Comparison of ENCODE assay signal across 8 cellular contexts in the genomic region with DNA sequence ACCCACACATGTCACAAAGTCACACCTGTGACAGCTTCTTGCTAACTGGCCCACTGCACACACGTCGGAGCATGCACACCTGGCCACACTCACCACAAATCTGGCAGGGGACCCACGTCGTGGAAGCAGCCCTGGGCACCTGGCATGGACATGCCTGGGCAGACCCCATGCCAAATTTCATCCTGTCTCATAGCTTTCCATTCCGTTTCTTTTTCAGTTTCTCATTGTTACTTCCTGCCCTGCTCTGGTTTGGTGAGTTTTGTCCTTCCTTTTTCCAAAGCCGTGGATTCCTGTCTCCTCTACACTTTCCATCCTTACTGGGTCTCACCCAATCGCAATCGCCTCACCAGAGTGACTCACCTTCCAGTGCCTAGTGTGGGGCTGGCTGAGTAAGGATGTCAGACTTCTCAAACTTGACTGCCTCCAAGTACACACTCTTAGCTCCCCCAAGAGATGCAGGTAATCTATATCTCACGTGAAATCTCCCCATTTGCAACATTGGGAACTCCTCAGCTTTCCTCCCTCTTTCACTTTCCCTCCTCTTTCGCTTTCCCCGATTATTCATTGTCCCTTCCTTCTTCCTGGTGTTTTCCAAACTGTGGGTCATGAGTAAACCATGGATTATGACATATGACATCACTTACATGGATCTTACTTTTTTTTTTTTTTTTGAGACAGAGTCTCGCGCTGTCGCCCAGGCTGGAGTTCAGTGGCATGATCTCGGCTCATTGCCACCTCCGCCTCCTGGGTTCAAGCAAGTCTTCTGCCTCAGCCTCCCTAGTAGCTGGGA. TPM values are rescaled to one million over a fixed set of nuclear protein-coding genes. Genes with fewer than 3 reads are reported as not detected.
DNase-seq lines count a peak whose midpoint lies in the region; TF ChIP-seq lines count a peak whose summit lies in the region.

No MANE protein-coding gene starts in this region.

- H3K9me3 ChIP-seq in OCI-LY7 (ENCODE audit: low read length), result no peaks in the 10 kb centered on the region
- H3K9me3 ChIP-seq in osteoblast (ENCODE audit: low read depth, low read length), result no peaks in the 10 kb centered on the region

- BruUV-seq in OCI-LY7 (replicated peaks; lab: Mats Ljungman, UMichigan), result no TSS peak

- H3K27ac Mint-ChIP-seq in dendritic cell treated with granulocyte-macrophage colony-stimulating factor and Interleukin-4, amounts not matched to agents 40 ng/mL and 50 ng/mL, for 4 days, result peak overlapping the region; percentile 75

- no peaks in the 10 kb centered on the region for H3K79me2 ChIP-seq in OCI-LY7 (ENCODE audit: insufficient read depth, low read depth, low read length)
- peaks cover 33% of the 10 kb centered on the region for H3K79me2 ChIP-seq in osteoblast (ENCODE audit: insufficient read depth, low read length)

- H3K9me3 Mint-ChIP-seq in dendritic cell treated with granulocyte-macrophage colony-stimulating factor and Interleukin-4, amounts not matched to agents 40 ng/mL and 50 ng/mL, for 4 days, result no peaks in the 10 kb centered on the region

- no peaks in the 10 kb centered on the region for H3K9me2 ChIP-seq in OCI-LY7 (ENCODE audit: insufficient read depth, low read length)

- TF ChIP-seq CTCF in OCI-LY7 (conservative IDR thresholded peaks at IDR 0.05; ENCODE audit: low read length), result no peak
- no peak for TF ChIP-seq CTCF in osteoblast (IDR thresholded peaks at IDR 0.05; ENCODE audit: extremely low read depth, low read depth, low read length)

- H3K36me3 Mint-ChIP-seq in dendritic cell treated with granulocyte-macrophage colony-stimulating factor and Interleukin-4, amounts not matched to agents 40 ng/mL and 50 ng/mL, for 4 days (ENCODE audit: low read depth), result no peaks in the 10 kb centered on the region

- H2AFZ ChIP-seq in OCI-LY7 (ENCODE audit: low read length) (peak overlapping the region; percentile 14; the same call in 1 of the 2 replicates), osteoblast (ENCODE audit: low read length) (peak overlapping the region; percentile 64)

- H3K4me2 ChIP-seq in OCI-LY7 (ENCODE audit: low read length) (peak overlapping the region; percentile 96), osteoblast (ENCODE audit: insufficient read depth, low read length) (peak overlapping the region; percentile 93)

- no peak overlapping the region for H3K4me3 ChIP-seq in OCI-LY7 (ENCODE audit: low read depth, low read length, poor library complexity, severe bottlenecking)
- H3K4me3 ChIP-seq in osteoblast (ENCODE audit: insufficient read depth, low read length), result peak overlapping the region; percentile 63

- peaks cover 41% of the 10 kb centered on the region for H3K27me3 Mint-ChIP-seq in dendritic cell treated with granulocyte-macrophage colony-stimulating factor and Interleukin-4, amounts not matched to agents 40 ng/mL and 50 ng/mL, for 4 days

- intact Hi-C loops in OCI-LY7 (cut with micrococcal nuclease; ENCODE audit: unreplicated experiment), result no loop called here
- intact Hi-C loops in dendritic cell treated with granulocyte-macrophage colony-stimulating factor and Interleukin-4, amounts not matched to agents 40 ng/mL and 50 ng/mL, for 4 days (cut with micrococcal nuclease), result no loop called here

- H3K4me1 ChIP-seq in OCI-LY7 (ENCODE audit: insufficient read depth, low read length, poor library complexity, severe bottlenecking) (peaks cover 54% of the 10 kb centered on the region), osteoblast (ENCODE audit: insufficient read depth, low read length) (peaks cover 35% of the 10 kb centered on the region)

- peak; percentile 20 for DNase-seq in NK-92 treated with Interleukin-12 subunit alpha and Interleukin-12 subunit beta, amount 100 ng/mL, for 24 hours (lab: John Stamatoyannopoulos, UW)
- DNase-seq in NK-92 (lab: John Stamatoyannopoulos, UW; ENCODE audit: unreplicated experiment) (no peak), OCI-LY7 (ENCODE audit: low spot score) (peak; percentile 52), osteoblast (ENCODE audit: insufficient read length, low spot score, missing footprints) (peak; percentile 98), NCI-H2227 (lab: John Stamatoyannopoulos, UW; ENCODE audit: unreplicated experiment) (no peak), amygdala (lab: John Stamatoyannopoulos, UW) (no peak)
- no peak for DNase-seq in activated CD4-positive, CD25-positive, alpha-beta regulatory T cell treated with anti-CD3 and anti-CD28 coated beads, Interleukin-2, amount 50 U/mL, for 72 hours

- no peak overlapping the region for H3K27ac ChIP-seq in OCI-LY7 (ENCODE audit: low read depth, low read length, poor library complexity, severe bottlenecking)
- peak overlapping the region; percentile 73 for H3K27ac ChIP-seq in osteoblast (ENCODE audit: low read depth, low read length)

- no peak overlapping the region for H3K4me3 Mint-ChIP-seq in dendritic cell treated with granulocyte-macrophage colony-stimulating factor and Interleukin-4, amounts not matched to agents 40 ng/mL and 50 ng/mL, for 4 days

- CTCF ChIA-PET in OCI-LY7 (lab: Charles Lee; ENCODE audit: unreplicated experiment), result interaction anchor here (1.2 kb wide), 1 partner anchor 11 kb away, joined by 3 read pairs; no protein-coding TSS in a partner anchor

- H4K20me1 ChIP-seq in OCI-LY7 (ENCODE audit: insufficient read depth, low read length), result no peaks in the 10 kb centered on the region
- H4K20me1 ChIP-seq in osteoblast (ENCODE audit: insufficient read depth, low read length), result peaks cover 16% of the 10 kb centered on the region

- H3K36me3 ChIP-seq in OCI-LY7 (ENCODE audit: insufficient read depth, low read length) (no peaks in the 10 kb centered on the region), osteoblast (ENCODE audit: insufficient read depth, low read length) (no peaks in the 10 kb centered on the region)

- peaks cover 19% of the 10 kb centered on the region for H3K4me1 Mint-ChIP-seq in dendritic cell treated with granulocyte-macrophage colony-stimulating factor and Interleukin-4, amounts not matched to agents 40 ng/mL and 50 ng/mL, for 4 days (ENCODE audit: low read depth)

- POLR2A ChIA-PET in OCI-LY7 (lab: Charles Lee), result no interaction called here

- H3K27me3 ChIP-seq in osteoblast (ENCODE audit: insufficient read depth, low read length), result no peaks in the 10 kb centered on the region

RNA-seq across cellular contexts. Expression of gene BBC3, which starts 1.6 kb away (rescaled TPM):
- 6.9 and 8.9 TPM in 2 replicates for total RNA-seq in OCI-LY7 (2014; rRNA removed; shearing (Covaris generic))
- 10.5 and 13.2 TPM in 2 replicates for total RNA-seq in OCI-LY7 (2022)
- total RNA-seq in osteoblast, result 26.8 and 28.2 TPM in 2 replicates

RNA-seq across cellular contexts. Expression of gene CCDC9, which starts 23.7 kb away (rescaled TPM):
- 6.5 and 7.9 TPM in 2 replicates for total RNA-seq in OCI-LY7 (2014; rRNA removed; shearing (Covaris generic))
- 19.3 and 19.7 TPM in 2 replicates for total RNA-seq in OCI-LY7 (2022)
- 7.6 and 8.0 TPM in 2 replicates for total RNA-seq in osteoblast

RNA-seq across cellular contexts. Expression of gene INAFM1, which starts 42.1 kb away (rescaled TPM):
- 4.6 and 5.0 TPM in 2 replicates for total RNA-seq in OCI-LY7 (2014; rRNA removed; shearing (Covaris generic))
- total RNA-seq in OCI-LY7 (2022), result 7.6 and 10.3 TPM in 2 replicates
- total RNA-seq in osteoblast, result 2.5 and 4.4 TPM in 2 replicates

Comparison
In these comparisons a context has a peak if more than half of its experiments do, and no peak if none do; other contexts are left out.
1. DNase-seq: peak in NK-92 treated with Interleukin-12 subunit alpha and Interleukin-12 subunit beta, amount 100 ng/mL, for 24 hours (single experiment), OCI-LY7 (single experiment) and osteoblast (single experiment); none in NK-92 (single experiment), activated CD4-positive, CD25-positive, alpha-beta regulatory T cell treated with anti-CD3 and anti-CD28 coated beads, Interleukin-2, amount 50 U/mL, for 72 hours (single experiment), NCI-H2227 (single experiment) and amygdala (0 of 56).